ENCODE assay signal across 16 cellular contexts in the genomic region with DNA sequence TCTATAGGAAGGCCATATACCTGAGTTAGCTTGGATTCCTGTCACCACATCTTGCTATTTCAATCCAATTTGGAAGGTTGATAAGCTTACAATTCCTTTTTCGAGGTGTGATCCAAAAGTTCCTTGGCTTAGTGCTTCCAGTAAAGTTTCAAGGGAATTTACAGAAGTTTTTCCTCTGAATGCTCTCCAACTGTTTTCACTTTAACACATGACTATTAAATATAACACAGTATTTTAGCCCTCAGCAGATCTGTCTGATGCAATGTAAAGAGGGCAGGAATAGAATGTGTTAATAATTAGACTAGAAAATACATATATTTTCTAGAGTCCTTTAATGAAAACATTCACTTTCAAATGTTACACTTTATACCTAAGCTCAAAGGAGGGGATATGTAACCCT.
"Had no signal": no experiment of that assay in that cellular context is flagged by ENCODE, and none has a peak within 500 bp of the region (broad histone marks: within the 10 kb centered on the region; RNA-seq: fewer than 3 reads in every experiment).

No MANE protein-coding gene starts in this region.

- H3K27me3 Mint-ChIP-seq: activated CD4-positive, alpha-beta T cell treated with anti-CD3 and anti-CD28 coated beads, Interleukin-2, amount 10 ng/mL, durations not matched to agents 24 days and 14 days; activated naive CD8-positive, alpha-beta T cell treated with anti-CD3 and anti-CD28 coated beads, Interleukin-2, amount 10 ng/mL, durations not matched to agents 7 days and 5 days; stimulated activated memory B cell treated with anti-CD40 and anti-IgM and Interleukin-4, amounts not matched to agents 10 μg/mL and 1 μg/mL and 100 μg/mL, for 72 hours had no signal

- H3K9me3 ChIP-seq: ovary, transverse colon, vagina had no signal

- H3K9me3 Mint-ChIP-seq: activated CD4-positive, alpha-beta T cell treated with anti-CD3 and anti-CD28 coated beads, Interleukin-2, amount 10 ng/mL, durations not matched to agents 24 days and 14 days; activated naive CD8-positive, alpha-beta T cell treated with anti-CD3 and anti-CD28 coated beads, Interleukin-2, amount 10 ng/mL, durations not matched to agents 7 days and 5 days; mesothelial cell of epicardium; stimulated activated memory B cell treated with anti-CD40 and anti-IgM and Interleukin-4, amounts not matched to agents 10 μg/mL and 1 μg/mL and 100 μg/mL, for 72 hours; T-helper 2 cell treated with Interferon-gamma antibody and Interleukin-4, amounts not matched to agents 5 μg/mL and 100 μg/mL, for 36 hours had no signal

- DNase-seq: activated CD4-positive, alpha-beta T cell treated with anti-CD3 and anti-CD28 coated beads, Interleukin-2, amount 10 ng/mL, durations not matched to agents 24 days and 14 days; activated CD4-positive, CD25-positive, alpha-beta regulatory T cell; activated CD8-positive, alpha-beta memory T cell treated with anti-CD3 and anti-CD28 coated beads, Interleukin-2, amount 50 U/mL, for 48 hours; activated CD8-positive, alpha-beta T cell treated with anti-CD3 and anti-CD28 coated beads, Interleukin-2, amount 10 ng/mL, durations not matched to agents 7 days and 5 days; activated naive CD8-positive, alpha-beta T cell treated with anti-CD3 and anti-CD28 coated beads, Interleukin-2, amount 10 ng/mL, durations not matched to agents 7 days and 5 days; anterior cingulate cortex; cerebellar nuclear complex; foreskin melanocyte; kidney glomerular epithelial cell; ovary; stimulated activated CD4-positive, alpha-beta T cell treated with anti-CD3 and anti-CD28 coated beads, Interleukin-2, amount 100 ng/mL, for 48 hours; transverse colon had no signal

- ATAC-seq: activated CD8-positive, alpha-beta T cell treated with anti-CD3 and anti-CD28 coated beads, Interleukin-2, amount 10 ng/mL, durations not matched to agents 7 days and 5 days; stimulated activated memory B cell treated with anti-CD40 and anti-IgM and Interleukin-4, amounts not matched to agents 10 μg/mL and 1 μg/mL and 100 μg/mL, for 72 hours had no signal

- H3K4me1 ChIP-seq: transverse colon, vagina had no signal

- H3K27ac ChIP-seq: ovary, transverse colon, vagina had no signal

- H3K4me3 ChIP-seq: ovary, transverse colon, vagina had no signal

- H3K36me3 Mint-ChIP-seq: activated naive CD8-positive, alpha-beta T cell treated with anti-CD3 and anti-CD28 coated beads, Interleukin-2, amount 10 ng/mL, durations not matched to agents 7 days and 5 days; mesothelial cell of epicardium; stimulated activated memory B cell treated with anti-CD40 and anti-IgM and Interleukin-4, amounts not matched to agents 10 μg/mL and 1 μg/mL and 100 μg/mL, for 72 hours had no signal

- H3K27me3 ChIP-seq: ovary, transverse colon, vagina had no signal

- H3K27ac Mint-ChIP-seq: activated CD4-positive, alpha-beta T cell treated with anti-CD3 and anti-CD28 coated beads, Interleukin-2, amount 10 ng/mL, durations not matched to agents 24 days and 14 days; activated CD8-positive, alpha-beta T cell treated with anti-CD3 and anti-CD28 coated beads, Interleukin-2, amount 10 ng/mL, durations not matched to agents 7 days and 5 days; activated naive CD8-positive, alpha-beta T cell treated with anti-CD3 and anti-CD28 coated beads, Interleukin-2, amount 10 ng/mL, durations not matched to agents 7 days and 5 days; mesothelial cell of epicardium; stimulated activated memory B cell treated with anti-CD40 and anti-IgM and Interleukin-4, amounts not matched to agents 10 μg/mL and 1 μg/mL and 100 μg/mL, for 72 hours; T-helper 2 cell treated with Interferon-gamma antibody and Interleukin-4, amounts not matched to agents 5 μg/mL and 100 μg/mL, for 36 hours had no signal

- H3K36me3 ChIP-seq: ovary, transverse colon, vagina had no signal

- H3K4me1 Mint-ChIP-seq: activated CD4-positive, alpha-beta T cell treated with anti-CD3 and anti-CD28 coated beads, Interleukin-2, amount 10 ng/mL, durations not matched to agents 24 days and 14 days; activated naive CD8-positive, alpha-beta T cell treated with anti-CD3 and anti-CD28 coated beads, Interleukin-2, amount 10 ng/mL, durations not matched to agents 7 days and 5 days had no signal

- H3K4me3 Mint-ChIP-seq: activated CD4-positive, alpha-beta T cell treated with anti-CD3 and anti-CD28 coated beads, Interleukin-2, amount 10 ng/mL, durations not matched to agents 24 days and 14 days; activated CD8-positive, alpha-beta T cell treated with anti-CD3 and anti-CD28 coated beads, Interleukin-2, amount 10 ng/mL, durations not matched to agents 7 days and 5 days; activated naive CD8-positive, alpha-beta T cell treated with anti-CD3 and anti-CD28 coated beads, Interleukin-2, amount 10 ng/mL, durations not matched to agents 7 days and 5 days; mesothelial cell of epicardium; stimulated activated memory B cell treated with anti-CD40 and anti-IgM and Interleukin-4, amounts not matched to agents 10 μg/mL and 1 μg/mL and 100 μg/mL, for 72 hours; T-helper 2 cell treated with Interferon-gamma antibody and Interleukin-4, amounts not matched to agents 5 μg/mL and 100 μg/mL, for 36 hours had no signal
